16 cellular contexts compared by ENCODE assay signal in genomic region chr17:78122991-78123249, GRCh38. TPM values are rescaled to one million over a fixed set of nuclear protein-coding genes. Genes with fewer than 3 reads are reported as not detected.
DNase-seq lines count a peak whose midpoint lies in the region; ATAC-seq and TF ChIP-seq lines count a peak whose summit lies in the region.
"Had no signal": no experiment of that assay in that cellular context is flagged by ENCODE, and none has a peak within 500 bp of the region (broad histone marks: within the 10 kb centered on the region; RNA-seq: fewer than 3 reads in every experiment).

No MANE protein-coding gene starts in this region.

- ATAC-seq in activated B cell treated with CpG ODN at 0.5 μM for 24 hours (ENCODE audit: low read depth) (no peak), omental fat pad (ENCODE audit: low FRiP score) (no peak)
- ATAC-seq: right cardiac atrium had no signal

- CTCF ChIA-PET in activated B cell treated with CpG ODN at 0.5 μM for 24 hours (lab: Charles Lee), result no interaction called here

- H3K4me3 Mint-ChIP-seq in activated naive CD4-positive, alpha-beta T cell treated with anti-CD3 and anti-CD28 coated beads, Interleukin-2, amount 50 U/mL, for 24 hours, result peak overlapping the region; percentile 76
- H3K4me3 Mint-ChIP-seq in activated B cell treated with CpG ODN at 0.5 μM for 24 hours, result peak overlapping the region; percentile 38
- peak overlapping the region; percentile 63 for H3K4me3 Mint-ChIP-seq in endothelial cell (ENCODE audit: unreplicated experiment)

- no peaks in the 10 kb centered on the region for H3K9me3 ChIP-seq in tibial nerve

- no peak for TF ChIP-seq EP300 in tibial nerve (IDR thresholded peaks at IDR 0.05)

- TF ChIP-seq POLR2A in tibial nerve (IDR thresholded peaks at IDR 0.05), result no peak

- DNase-seq in activated naive CD4-positive, alpha-beta T cell treated with anti-CD3 and anti-CD28 coated beads, Interleukin-2, amount 50 U/mL, for 16 hours, result no peak
- no peak for DNase-seq in activated B cell treated with CpG ODN at 0.5 μM for 24 hours
- no peak for DNase-seq in endothelial cell (ENCODE audit: low spot score)
- DNase-seq in tibial nerve (ENCODE audit: low spot score in 2 of 2), result no peak
- DNase-seq in foreskin melanocyte, result no peak
- no peak for DNase-seq in omental fat pad (ENCODE audit: low spot score)
- no peak for DNase-seq in SKM-1 (lab: John Stamatoyannopoulos, UW; ENCODE audit: unreplicated experiment)
- DNase-seq: erythroblast, GDM1, NCI-H2029, occipital lobe had no signal

- intact Hi-C loops in activated B cell treated with CpG ODN at 0.5 μM for 24 hours (cut with micrococcal nuclease), result loop anchor here (10.0 kb wide), 1 partner anchor 678 kb away; no protein-coding TSS in a partner anchor

- peak overlapping the region in 3 of 4 donors; percentile 4 to 57 (median 22) for H3K27ac ChIP-seq in tibial nerve

- H3K4me1 ChIP-seq in tibial nerve, result peaks cover 0 to 61% (median 44%) of the 10 kb centered on the region in 4 donors

- H3K4me3 ChIP-seq in tibial nerve, result no peak overlapping the region

- 91 to 100% methylated on average over 2 of the region's 2 CpGs for WGBS in tibial nerve, 2 donors

- no peaks in the 10 kb centered on the region for H3K27me3 ChIP-seq in tibial nerve

- POLR2A ChIA-PET in activated B cell treated with CpG ODN at 0.5 μM for 24 hours (lab: Charles Lee), result interaction anchor here (0.5 to 48.2 kb wide), 8 partner anchors 10 to 1674 kb away, joined by 3 to 2404 read pairs (median 8); partner anchors contain the start of genes AFMID, BIRC5, C17orf99 and CBX8

- no peaks in the 10 kb centered on the region for H3K27me3 Mint-ChIP-seq in activated naive CD4-positive, alpha-beta T cell treated with anti-CD3 and anti-CD28 coated beads, Interleukin-2, amount 50 U/mL, for 24 hours
- H3K27me3 Mint-ChIP-seq in activated B cell treated with CpG ODN at 0.5 μM for 24 hours, result no peaks in the 10 kb centered on the region
- peaks cover 2% of the 10 kb centered on the region for H3K27me3 Mint-ChIP-seq in endothelial cell (ENCODE audit: unreplicated experiment)

- H3K9me3 Mint-ChIP-seq in activated naive CD4-positive, alpha-beta T cell treated with anti-CD3 and anti-CD28 coated beads, Interleukin-2, amount 50 U/mL, for 24 hours, result no peaks in the 10 kb centered on the region
- H3K9me3 Mint-ChIP-seq in activated B cell treated with CpG ODN at 0.5 μM for 24 hours (no peaks in the 10 kb centered on the region), endothelial cell (ENCODE audit: unreplicated experiment) (no peaks in the 10 kb centered on the region)

- H3K4me1 Mint-ChIP-seq in activated naive CD4-positive, alpha-beta T cell treated with anti-CD3 and anti-CD28 coated beads, Interleukin-2, amount 50 U/mL, for 24 hours, result peaks cover 69% of the 10 kb centered on the region
- H3K4me1 Mint-ChIP-seq in activated B cell treated with CpG ODN at 0.5 μM for 24 hours (peaks cover 70% of the 10 kb centered on the region), endothelial cell (ENCODE audit: unreplicated experiment) (peaks cover 13% of the 10 kb centered on the region)

- H3K36me3 ChIP-seq in tibial nerve, result peaks cover 0 to 70% (median 12%) of the 10 kb centered on the region in 3 donors

- H3K36me3 Mint-ChIP-seq in activated naive CD4-positive, alpha-beta T cell treated with anti-CD3 and anti-CD28 coated beads, Interleukin-2, amount 50 U/mL, for 24 hours, result peaks cover 10% of the 10 kb centered on the region
- peaks cover 60% of the 10 kb centered on the region for H3K36me3 Mint-ChIP-seq in activated B cell treated with CpG ODN at 0.5 μM for 24 hours (ENCODE audit: low read depth)
- peaks cover 17% of the 10 kb centered on the region for H3K36me3 Mint-ChIP-seq in endothelial cell (ENCODE audit: low read depth, unreplicated experiment)

- TF ChIP-seq CTCF in activated B cell treated with CpG ODN at 0.5 μM for 24 hours (IDR thresholded peaks at IDR 0.05) (no peak), endothelial cell (IDR thresholded peaks at IDR 0.05; ENCODE audit: unreplicated experiment) (no peak), tibial nerve (IDR thresholded peaks at IDR 0.05) (no peak), omental fat pad (IDR thresholded peaks at IDR 0.05) (no peak)

- H3K27ac Mint-ChIP-seq in activated naive CD4-positive, alpha-beta T cell treated with anti-CD3 and anti-CD28 coated beads, Interleukin-2, amount 50 U/mL, for 24 hours, result peak overlapping the region; percentile 72
- peak overlapping the region; percentile 71 for H3K27ac Mint-ChIP-seq in activated B cell treated with CpG ODN at 0.5 μM for 24 hours
- no peak overlapping the region for H3K27ac Mint-ChIP-seq in endothelial cell (ENCODE audit: unreplicated experiment)

RNA-seq across cellular contexts. Expression of gene TMC6, which starts 5.6 kb away (rescaled TPM):
- 746 and 896 TPM in 2 replicates for total RNA-seq in activated B cell treated with CpG ODN at 0.5 μM for 24 hours
- total RNA-seq in endothelial cell (ENCODE audit: unreplicated experiment), result 292 TPM
- total RNA-seq in tibial nerve, result 10 to 100 TPM; 43.3 to 94.5 (median 52.2) TPM
- total RNA-seq in omental fat pad, result 10 to 100 TPM; 21.8 to 72.8 (median 51.3) TPM

RNA-seq across cellular contexts. Expression of gene TMC8, which starts 7.7 kb away (rescaled TPM):
- 166 and 181 TPM in 2 replicates for total RNA-seq in activated B cell treated with CpG ODN at 0.5 μM for 24 hours
- total RNA-seq in endothelial cell (ENCODE audit: unreplicated experiment), result 55.8 TPM
- total RNA-seq in tibial nerve, result 10 to 100 TPM in 1 of 4 donors, 1 to 10 TPM in 3; 5.2 to 18.3 (median 6.7) TPM
- 10 to 100 TPM in 1 of 4 donors, 1 to 10 TPM in 3; 3.2 to 12.5 (median 6.5) TPM for total RNA-seq in omental fat pad

RNA-seq across cellular contexts. Expression of gene C17orf99, which starts 23.3 kb away (rescaled TPM):
- total RNA-seq in activated B cell treated with CpG ODN at 0.5 μM for 24 hours (5.2 and 7.1 TPM in 2 replicates), endothelial cell (ENCODE audit: unreplicated experiment) (not detected), tibial nerve (not detected), omental fat pad (not detected)
- total RNA-seq: astrocyte, NCI-H460, occipital lobe, right cardiac atrium, subcutaneous adipose tissue had no signal

RNA-seq across cellular contexts. Expression of gene SYNGR2, which starts 45.5 kb away (rescaled TPM):
- total RNA-seq in activated B cell treated with CpG ODN at 0.5 μM for 24 hours (636 and 647 TPM in 2 replicates), endothelial cell (ENCODE audit: unreplicated experiment) (72.6 TPM), tibial nerve (10 to 100 TPM; 40.6 to 70.2 (median 54.1) TPM), omental fat pad (10 to 100 TPM; 24.3 to 80.6 (median 52.4) TPM)
